In genomic region chr2:44459754-44460153, GRCh38 we compare ENCODE assay signal across 20 cellular contexts.
DNase-seq lines count a peak whose midpoint lies in the region; ATAC-seq and TF ChIP-seq lines count a peak whose summit lies in the region.
"Had no signal": no experiment of that assay in that cellular context is flagged by ENCODE, and none has a peak within 500 bp of the region (broad histone marks: within the 10 kb centered on the region; RNA-seq: fewer than 3 reads in every experiment).

No MANE protein-coding gene starts in this region.

- TF ChIP-seq CTCF in SK-N-SH (IDR thresholded peaks at IDR 0.05), result no peak
- no peak for TF ChIP-seq CTCF in glutamatergic neuron (IDR thresholded peaks at IDR 0.05; ENCODE audit: partially characterized antibody, unreplicated experiment)

- peaks cover 15% of the 10 kb centered on the region for H3K36me3 Mint-ChIP-seq in glutamatergic neuron (ENCODE audit: unreplicated experiment)
- H3K36me3 Mint-ChIP-seq in CD4-positive, alpha-beta memory T cell, result peaks cover 14 to 30% of the 10 kb centered on the region in 2 donors

- H3K9ac ChIP-seq in SK-N-SH, result no peak overlapping the region
- H3K9ac ChIP-seq: BLaER1 had no signal

- DNase-seq in SK-N-SH (peak; percentile 29), NCI-H1436 (lab: John Stamatoyannopoulos, UW) (peak; percentile 48), glutamatergic neuron (no peak), NCI-H524 (lab: John Stamatoyannopoulos, UW) (no peak), GF-D8 (lab: John Stamatoyannopoulos, UW) (no peak)
- no peak for DNase-seq in CD4-positive, alpha-beta memory T cell
- DNase-seq: ACHN; Caco-2; CD4-positive, alpha-beta T cell; DMS 273 treated with DMSO at 0.1 percent for 48 hours; GOT3; NCI-H1930; NCI-H2171; NCI-H446 treated with DMSO at 0.1 percent for 48 hours; NCI-H774; Peyer's patch; SJCRH30 had no signal

- H3K4me2 ChIP-seq in SK-N-SH, result no peak overlapping the region
- H3K4me2 ChIP-seq: BLaER1 had no signal

- H3K9me2 ChIP-seq in SK-N-SH, result no peaks in the 10 kb centered on the region; the same call in 1 of the 2 replicates

- POLR2A ChIA-PET in SK-N-SH (lab: Yijun Ruan, JAX), result no interaction called here
- POLR2A ChIA-PET in CD4-positive, alpha-beta memory T cell (lab: Charles Lee; ENCODE audit: partially characterized antibody), result no interaction called here

- no peaks in the 10 kb centered on the region for H3K27me3 Mint-ChIP-seq in glutamatergic neuron (ENCODE audit: unreplicated experiment)
- no peaks in the 10 kb centered on the region for H3K27me3 Mint-ChIP-seq in CD4-positive, alpha-beta memory T cell
- H3K27me3 Mint-ChIP-seq: CD4-positive, alpha-beta T cell; IgD-negative memory B cell had no signal

- no peaks in the 10 kb centered on the region for H3K36me3 ChIP-seq in SK-N-SH (replicated peaks in 1 of 2; ENCODE audit: control insufficient read depth in 1 of 2, insufficient read depth in 2 of 2, low read length in 1 of 2)
- H3K36me3 ChIP-seq in CD4-positive, alpha-beta memory T cell (ENCODE audit: insufficient read depth, low read length), result no peaks in the 10 kb centered on the region
- H3K36me3 ChIP-seq: BLaER1, Peyer's patch, SJCRH30 had no signal

- 86% methylated on average over 1 of the region's 1 CpG for WGBS in SK-N-SH (ENCODE audit: low lambda C conversion rate)

- no peak overlapping the region for H3K4me3 Mint-ChIP-seq in glutamatergic neuron (ENCODE audit: unreplicated experiment)
- no peak overlapping the region for H3K4me3 Mint-ChIP-seq in CD4-positive, alpha-beta memory T cell
- H3K4me3 Mint-ChIP-seq: CD4-positive, alpha-beta T cell; IgD-negative memory B cell had no signal

- no peaks in the 10 kb centered on the region for H4K20me1 ChIP-seq in SK-N-SH (ENCODE audit: insufficient read depth)
- H4K20me1 ChIP-seq: BLaER1 had no signal

- no peak overlapping the region for H2AFZ ChIP-seq in SK-N-SH (ENCODE audit: low read depth)

- H3K79me2 ChIP-seq in SK-N-SH (ENCODE audit: insufficient read depth), result no peaks in the 10 kb centered on the region

- peak overlapping the region; percentile 62 for H3K27ac Mint-ChIP-seq in glutamatergic neuron (ENCODE audit: unreplicated experiment)
- H3K27ac Mint-ChIP-seq in CD4-positive, alpha-beta memory T cell, result no peak overlapping the region
- H3K27ac Mint-ChIP-seq: CD4-positive, alpha-beta T cell; IgD-negative memory B cell had no signal

- H3F3A ChIP-seq in SK-N-SH (replicated peaks; ENCODE audit: insufficient read depth), result no peaks in the 10 kb centered on the region

- peaks cover 0 to 8% of the 10 kb centered on the region in 2 experiments; a peak in 1 of 4 replicates for H3K4me1 ChIP-seq in SK-N-SH (ENCODE audit: control insufficient read depth in 1 of 2, insufficient read depth in 2 of 2, low read depth in 1 of 2, low read length in 1 of 2)
- H3K4me1 ChIP-seq in CD4-positive, alpha-beta memory T cell (ENCODE audit: insufficient read depth, low read length), result no peaks in the 10 kb centered on the region
- H3K4me1 ChIP-seq: BLaER1, Peyer's patch, SJCRH30 had no signal

- no peak overlapping the region for H3K4me3 ChIP-seq in SK-N-SH (ENCODE audit: low read depth in 2 of 2, low read length in 1 of 2)
- no peak overlapping the region for H3K4me3 ChIP-seq in CD4-positive, alpha-beta memory T cell (ENCODE audit: low read length in 2 of 2)
- H3K4me3 ChIP-seq: BLaER1, Peyer's patch, SJCRH30 had no signal

- peaks cover 8% of the 10 kb centered on the region for H3K9me3 ChIP-seq in SK-N-SH
- no peaks in the 10 kb centered on the region for H3K9me3 ChIP-seq in CD4-positive, alpha-beta memory T cell (ENCODE audit: control insufficient read depth in 1 of 2, low read length in 2 of 2)
- H3K9me3 ChIP-seq: Peyer's patch had no signal

- TF ChIP-seq RAD21 in SK-N-SH (IDR thresholded peaks at IDR 0.05; ENCODE audit: low read length), result no peak

- ATAC-seq in SK-N-SH treated with all-trans-retinoic acid at 6 μM for 48 hours, result no peak

- TF ChIP-seq EP300 in SK-N-SH (IDR thresholded peaks at IDR 0.05; ENCODE audit: borderline replicate concordance in 1 of 2, low read depth in 1 of 2, low read length in 1 of 2), result no peak

- intact Hi-C loops in CD4-positive, alpha-beta memory T cell (cut with micrococcal nuclease), result no loop called here

- peak overlapping the region in 1 of 2 experiments; percentile 58; a peak in 1 of 4 replicates for H3K27ac ChIP-seq in SK-N-SH (ENCODE audit: low read depth in 2 of 2, low read length in 1 of 2)
- H3K27ac ChIP-seq in CD4-positive, alpha-beta memory T cell (ENCODE audit: low read depth, low read length), result no peak overlapping the region
- H3K27ac ChIP-seq: BLaER1, Peyer's patch, SJCRH30 had no signal

- no peaks in the 10 kb centered on the region for H3K27me3 ChIP-seq in SK-N-SH (ENCODE audit: insufficient read depth)
- H3K27me3 ChIP-seq in CD4-positive, alpha-beta memory T cell (ENCODE audit: insufficient read depth, low read length), result no peaks in the 10 kb centered on the region
- H3K27me3 ChIP-seq: BLaER1, Peyer's patch, SJCRH30 had no signal

- no peaks in the 10 kb centered on the region for H3K9me3 Mint-ChIP-seq in glutamatergic neuron (ENCODE audit: unreplicated experiment)
- H3K9me3 Mint-ChIP-seq in CD4-positive, alpha-beta memory T cell, result peaks cover 0 to 20% (median 17%) of the 10 kb centered on the region in 8 donors

- peaks cover 4% of the 10 kb centered on the region for H3K4me1 Mint-ChIP-seq in glutamatergic neuron (ENCODE audit: low read depth, unreplicated experiment)
- no peaks in the 10 kb centered on the region for H3K4me1 Mint-ChIP-seq in CD4-positive, alpha-beta memory T cell
- H3K4me1 Mint-ChIP-seq: IgD-negative memory B cell had no signal

- CTCF ChIA-PET in SK-N-SH (lab: Yijun Ruan, JAX), result interaction anchor here (1.3 to 10.5 kb wide), 5 partner anchors 20 to 496 kb away, joined by 5 to 81 read pairs (median 10); no protein-coding TSS in a partner anchor
- CTCF ChIA-PET in CD4-positive, alpha-beta memory T cell (lab: Charles Lee; ENCODE audit: partially characterized antibody), result interaction anchor here (0.6 kb wide), 1 partner anchor 391 kb away, joined by 4 read pairs; no protein-coding TSS in a partner anchor

TF ChIP-seq in SK-N-SH, 30 proteins besides CTCF, POLR2A, EP300 and RAD21 (continues in another document):
- TF ChIP-seq ZBTB33 (IDR thresholded peaks at IDR 0.05; ENCODE audit: borderline replicate concordance, low read depth) (no peak), NFIC (IDR thresholded peaks at IDR 0.05; ENCODE audit: borderline replicate concordance) (no peak), TCF12 (IDR thresholded peaks at IDR 0.05) (no peak), USF2 (IDR thresholded peaks at IDR 0.05; ENCODE audit: borderline replicate concordance, low read depth, low read length) (no peak), SIN3A (IDR thresholded peaks at IDR 0.05; ENCODE audit: borderline replicate concordance, low read depth, low read length) (no peak)

TF ChIP-seq in SK-N-SH treated with all-trans-retinoic acid at 6 μM for 48 hours, 23 proteins besides CTCF, POLR2A, EP300 and RAD21 (continues in another document):
- TF ChIP-seq ZFP30 (CRISPR knock-in tag; IDR thresholded peaks at IDR 0.05), result no peak
- no peak for TF ChIP-seq OSR1 (CRISPR knock-in tag; IDR thresholded peaks at IDR 0.05)
- TF ChIP-seq TOX (CRISPR knock-in tag; IDR thresholded peaks at IDR 0.05; ENCODE audit: borderline replicate concordance), result no peak
- no peak for TF ChIP-seq CSRNP3 (CRISPR knock-in tag; IDR thresholded peaks at IDR 0.05)
- TF ChIP-seq BACH2 (CRISPR knock-in tag; IDR thresholded peaks at IDR 0.05; ENCODE audit: borderline replicate concordance), result no peak
- TF ChIP-seq CREB5 (CRISPR knock-in tag; IDR thresholded peaks at IDR 0.05; ENCODE audit: low read depth), result no peak
- no peak for TF ChIP-seq ZNF8 (CRISPR knock-in tag; IDR thresholded peaks at IDR 0.05)
- no peak for TF ChIP-seq ZFP3 (CRISPR knock-in tag; IDR thresholded peaks at IDR 0.05)
- no peak for TF ChIP-seq SNAI2 (CRISPR knock-in tag; IDR thresholded peaks at IDR 0.05)
- TF ChIP-seq POU6F1 (CRISPR knock-in tag; IDR thresholded peaks at IDR 0.05; ENCODE audit: borderline replicate concordance, low read depth), result no peak
- TF ChIP-seq ZNF70 (CRISPR knock-in tag; IDR thresholded peaks at IDR 0.05), result no peak
- TF ChIP-seq RARB (CRISPR knock-in tag; IDR thresholded peaks at IDR 0.05), result no peak
- no peak for TF ChIP-seq ESRRG (CRISPR knock-in tag; IDR thresholded peaks at IDR 0.05)

Comparison
In these comparisons a context has a peak if more than half of its experiments do, and no peak if none do; other contexts are left out.
1. DNase-seq: peak in SK-N-SH (single experiment) and NCI-H1436 (single experiment); none in glutamatergic neuron (single experiment), CD4-positive, alpha-beta memory T cell (0 of 5), NCI-H524 (0 of 2) and GF-D8 (single experiment).